In genomic region chr3:188526057-188526456, GRCh38 we compare ENCODE assay signal across 15 cellular contexts.
DNase-seq lines count a peak whose midpoint lies in the region; ATAC-seq and TF ChIP-seq lines count a peak whose summit lies in the region.
"Had no signal": no experiment of that assay in that cellular context is flagged by ENCODE, and none has a peak within 500 bp of the region (broad histone marks: within the 10 kb centered on the region; RNA-seq: fewer than 3 reads in every experiment).

No MANE protein-coding gene starts in this region.

- no peaks in the 10 kb centered on the region for H3K27me3 ChIP-seq in MG63
- H3K27me3 ChIP-seq in left lung: no peaks in the 10 kb centered on the region
- H3K27me3 ChIP-seq: BLaER1 had no signal

- peaks cover 10% of the 10 kb centered on the region for H3K36me3 ChIP-seq in MG63
- peaks cover 0 to 17% of the 10 kb centered on the region in 2 donors for H3K36me3 ChIP-seq in left lung
- H3K36me3 ChIP-seq: HAP-1 had no signal

- H3K27ac ChIP-seq in VCaP: 0 out of 2 replicates have a peak overlapping the region, but pooled peaks have one; percentile 24
- H3K27ac ChIP-seq in left lung: no peak overlapping the region
- H3K27ac ChIP-seq: BLaER1 had no signal

- H3K9me3 ChIP-seq in MG63 (no peaks in the 10 kb centered on the region; the same call in 1 of the 2 replicates), left lung (no peaks in the 10 kb centered on the region)
- H3K9me3 ChIP-seq: BLaER1, HAP-1 had no signal

- intact Hi-C loops in left lung (cut with DNase I): no loop called here

- peak; percentile 61 to 65 for DNase-seq in AML-193 (lab: John Stamatoyannopoulos, UW)
- peak; percentile 24 for DNase-seq in MG63
- DNase-seq in left lung: no peak
- DNase-seq in germinal center (ENCODE audit: low spot score): no peak
- DNase-seq in COLO829 (ENCODE audit: low spot score): no peak
- DNase-seq in central memory CD4-positive, alpha-beta T cell: no peak
- DNase-seq in HT-29 (ENCODE audit: low spot score): no peak
- DNase-seq: activated CD4-positive, alpha-beta T cell treated with anti-CD3 and anti-CD28 coated beads, Interleukin-2, amount 10 ng/mL, durations not matched to agents 7 days and 5 days; GDM1; NCI-H774; stimulated activated CD4-positive, alpha-beta T cell treated with anti-CD3 and anti-CD28 coated beads, Interleukin-2, amount 100 ng/mL, for 24 hours had no signal

- H3K4me3 ChIP-seq in MG63 (no peak overlapping the region), left lung (no peak overlapping the region)
- H3K4me3 ChIP-seq: BLaER1, HAP-1 had no signal

- peak; percentile 96 for ATAC-seq in left lung
- ATAC-seq: activated T-helper 17 cell treated with anti-CD3 and anti-CD28 coated beads, Interleukin-2, amount 50 U/mL, for 72 hours had no signal

- TF ChIP-seq CTCF in VCaP (conservative IDR thresholded peaks at IDR 0.05): peak; percentile 34
- TF ChIP-seq CTCF in left lung (IDR thresholded peaks at IDR 0.05): no peak

- peaks cover 5 to 9% of the 10 kb centered on the region in 2 donors for H3K4me1 ChIP-seq in left lung
- H3K4me1 ChIP-seq: BLaER1, HAP-1 had no signal

Comparison
In these comparisons a context has a peak if more than half of its experiments do, and no peak if none do; other contexts are left out.
1. DNase-seq: peak in AML-193 (2 of 2) and MG63 (single experiment); none in left lung (0 of 2), germinal center (single experiment), COLO829 (single experiment), central memory CD4-positive, alpha-beta T cell (single experiment) and HT-29 (single experiment).